ENCODE assay signal across 27 cellular contexts in genomic region chr3:117696871-117697270, GRCh38.
"Had no signal": no experiment of that assay in that cellular context is flagged by ENCODE, and none has a peak within 500 bp of the region (broad histone marks: within the 10 kb centered on the region; RNA-seq: fewer than 3 reads in every experiment).

No MANE protein-coding gene starts in this region.

- H3K36me3 ChIP-seq: ascending aorta, brain microvascular endothelial cell, esophagus muscularis mucosa, heart right ventricle, left ventricle myocardium inferior, uterus had no signal

- H3K27ac Mint-ChIP-seq: activated CD4-positive, alpha-beta memory T cell treated with anti-CD3 and anti-CD28 coated beads for 36 hours; activated CD4-positive, alpha-beta T cell treated with anti-CD3 and anti-CD28 coated beads, Interleukin-2, amount 10 ng/mL, durations not matched to agents 24 days and 14 days; activated naive CD4-positive, alpha-beta T cell treated with anti-CD3 and anti-CD28 coated beads, Interleukin-2, amount 10 ng/mL, durations not matched to agents 7 days and 5 days; activated naive CD8-positive, alpha-beta T cell treated with anti-CD3 and anti-CD28 coated beads, Interleukin-2, amount 10 ng/mL, durations not matched to agents 7 days and 5 days; activated T-cell treated with anti-CD3 and anti-CD28 coated beads, Interleukin-2, amount 50 U/mL, for 24 hours; natural killer cell treated with Interleukin-12 subunit alpha and Interleukin-12 subunit beta and Interleukin-15 and Interleukin-18, amount 100 ng/mL, for 72 hours had no signal

- H3K4me1 ChIP-seq: ascending aorta, esophagus muscularis mucosa, foreskin keratinocyte, heart right ventricle, left ventricle myocardium inferior, testis, uterus had no signal

- ATAC-seq: foreskin keratinocyte; heart right ventricle; mucosa of descending colon; natural killer cell treated with Interleukin-12 subunit alpha and Interleukin-12 subunit beta and Interleukin-15 and Interleukin-18, amount 100 ng/mL, for 72 hours; right cardiac atrium had no signal

- H3K9me3 Mint-ChIP-seq: activated CD4-positive, alpha-beta T cell treated with anti-CD3 and anti-CD28 coated beads, Interleukin-2, amount 10 ng/mL, durations not matched to agents 24 days and 14 days had no signal

- DNase-seq: activated CD4-positive, alpha-beta memory T cell treated with anti-CD3 and anti-CD28 coated beads for 36 hours; activated CD4-positive, CD25-positive, alpha-beta regulatory T cell treated with anti-CD3 and anti-CD28 coated beads, Interleukin-2, amount 50 U/mL, for 72 hours; activated CD8-positive, alpha-beta memory T cell treated with anti-CD3 and anti-CD28 coated beads, Interleukin-2, amount 50 U/mL, for 4 hours; activated gamma-delta T cell; activated naive CD4-positive, alpha-beta T cell treated with anti-CD3 and anti-CD28 coated beads, Interleukin-2, amount 10 ng/mL, durations not matched to agents 7 days and 5 days; activated naive CD8-positive, alpha-beta T cell treated with anti-CD3 and anti-CD28 coated beads, Interleukin-2, amount 10 ng/mL, durations not matched to agents 7 days and 5 days; activated T-cell treated with anti-CD3 and anti-CD28 coated beads, Interleukin-2, amount 50 U/mL, for 24 hours; brain microvascular endothelial cell; cortex of kidney; foreskin keratinocyte; heart right ventricle; kidney glomerular epithelial cell; left ventricle myocardium inferior; mucosa of descending colon; nucleus accumbens; right cardiac atrium; stimulated activated CD4-positive, alpha-beta T cell treated with anti-CD3 and anti-CD28 coated beads, Interleukin-2, amount 100 ng/mL, for 48 hours; stimulated activated naive CD4-positive, alpha-beta T cell treated with Interleukin-2 at 50 U/mL for 16 hours; T-helper 2 cell; testis; trophoblast cell; uterus had no signal

- H3K4me3 Mint-ChIP-seq: activated CD4-positive, alpha-beta memory T cell treated with anti-CD3 and anti-CD28 coated beads for 36 hours; activated CD4-positive, alpha-beta T cell treated with anti-CD3 and anti-CD28 coated beads, Interleukin-2, amount 10 ng/mL, durations not matched to agents 24 days and 14 days; activated naive CD4-positive, alpha-beta T cell treated with anti-CD3 and anti-CD28 coated beads, Interleukin-2, amount 10 ng/mL, durations not matched to agents 7 days and 5 days; activated naive CD8-positive, alpha-beta T cell treated with anti-CD3 and anti-CD28 coated beads, Interleukin-2, amount 10 ng/mL, durations not matched to agents 7 days and 5 days; activated T-cell treated with anti-CD3 and anti-CD28 coated beads, Interleukin-2, amount 50 U/mL, for 24 hours; natural killer cell treated with Interleukin-12 subunit alpha and Interleukin-12 subunit beta and Interleukin-15 and Interleukin-18, amount 100 ng/mL, for 72 hours had no signal

- H3K27ac ChIP-seq: ascending aorta, brain microvascular endothelial cell, esophagus muscularis mucosa, foreskin keratinocyte, heart right ventricle, left ventricle myocardium inferior, testis, uterus had no signal

- H3K36me3 Mint-ChIP-seq: activated CD4-positive, alpha-beta memory T cell treated with anti-CD3 and anti-CD28 coated beads for 36 hours; activated naive CD4-positive, alpha-beta T cell treated with anti-CD3 and anti-CD28 coated beads, Interleukin-2, amount 10 ng/mL, durations not matched to agents 7 days and 5 days; activated naive CD8-positive, alpha-beta T cell treated with anti-CD3 and anti-CD28 coated beads, Interleukin-2, amount 10 ng/mL, durations not matched to agents 7 days and 5 days had no signal

- H3K27me3 Mint-ChIP-seq: activated CD4-positive, alpha-beta memory T cell treated with anti-CD3 and anti-CD28 coated beads for 36 hours; activated CD4-positive, alpha-beta T cell treated with anti-CD3 and anti-CD28 coated beads, Interleukin-2, amount 10 ng/mL, durations not matched to agents 24 days and 14 days; activated naive CD4-positive, alpha-beta T cell treated with anti-CD3 and anti-CD28 coated beads, Interleukin-2, amount 10 ng/mL, durations not matched to agents 7 days and 5 days; activated naive CD8-positive, alpha-beta T cell treated with anti-CD3 and anti-CD28 coated beads, Interleukin-2, amount 10 ng/mL, durations not matched to agents 7 days and 5 days; activated T-cell treated with anti-CD3 and anti-CD28 coated beads, Interleukin-2, amount 50 U/mL, for 24 hours; natural killer cell treated with Interleukin-12 subunit alpha and Interleukin-12 subunit beta and Interleukin-15 and Interleukin-18, amount 100 ng/mL, for 72 hours had no signal

- H3K27me3 ChIP-seq: ascending aorta, brain microvascular endothelial cell, esophagus muscularis mucosa, foreskin keratinocyte, testis, uterus had no signal

- H3K4me1 Mint-ChIP-seq: activated CD4-positive, alpha-beta T cell treated with anti-CD3 and anti-CD28 coated beads, Interleukin-2, amount 10 ng/mL, durations not matched to agents 24 days and 14 days; activated naive CD4-positive, alpha-beta T cell treated with anti-CD3 and anti-CD28 coated beads, Interleukin-2, amount 10 ng/mL, durations not matched to agents 7 days and 5 days; activated naive CD8-positive, alpha-beta T cell treated with anti-CD3 and anti-CD28 coated beads, Interleukin-2, amount 10 ng/mL, durations not matched to agents 7 days and 5 days had no signal

- H3K9me3 ChIP-seq: ascending aorta, esophagus muscularis mucosa, heart right ventricle, left ventricle myocardium inferior, mucosa of descending colon, testis, uterus had no signal

- H3K4me3 ChIP-seq: ascending aorta, esophagus muscularis mucosa, heart right ventricle, left ventricle myocardium inferior, lung, mucosa of descending colon, testis, uterus had no signal
